ENCODE assay signal across 13 cellular contexts in genomic region chr10:21579291-21579690, GRCh38.
"Had no signal": no experiment of that assay in that cellular context is flagged by ENCODE, and none has a peak within 500 bp of the region (broad histone marks: within the 10 kb centered on the region; RNA-seq: fewer than 3 reads in every experiment).

No MANE protein-coding gene starts in this region.

- DNase-seq: activated naive CD4-positive, alpha-beta T cell treated with anti-CD3 and anti-CD28 coated beads, Interleukin-2, amount 10 ng/mL, durations not matched to agents 7 days and 5 days; activated T-cell treated with anti-CD3 and anti-CD28 coated beads, Interleukin-2, amount 50 U/mL, for 24 hours; adrenal gland; left colon; lower lobe of right lung; midbrain; retina; stimulated activated CD4-positive, alpha-beta T cell treated with anti-CD3 and anti-CD28 coated beads, Interleukin-2, amount 100 ng/mL, for 48 hours; stimulated activated naive CD4-positive, alpha-beta T cell treated with Interleukin-2 at 50 U/mL for 16 hours; upper lobe of left lung had no signal

- H3K27me3 Mint-ChIP-seq: activated naive CD4-positive, alpha-beta T cell treated with anti-CD3 and anti-CD28 coated beads, Interleukin-2, amount 10 ng/mL, durations not matched to agents 7 days and 5 days; activated T-cell treated with anti-CD3 and anti-CD28 coated beads, Interleukin-2, amount 50 U/mL, for 24 hours had no signal

- H3K4me3 ChIP-seq: adrenal gland, gastroesophageal sphincter, lower lobe of right lung, upper lobe of left lung had no signal

- H3K4me3 Mint-ChIP-seq: activated naive CD4-positive, alpha-beta T cell treated with anti-CD3 and anti-CD28 coated beads, Interleukin-2, amount 10 ng/mL, durations not matched to agents 7 days and 5 days; activated T-cell treated with anti-CD3 and anti-CD28 coated beads, Interleukin-2, amount 50 U/mL, for 24 hours had no signal

- H3K27me3 ChIP-seq: adrenal gland, gastroesophageal sphincter, upper lobe of left lung had no signal

- H3K27ac ChIP-seq: adrenal gland, gastroesophageal sphincter, lower lobe of right lung, upper lobe of left lung had no signal

- FAIRE-seq: endometrium, islet of Langerhans had no signal

- H3K9me3 ChIP-seq: adrenal gland, gastroesophageal sphincter, lower lobe of right lung, upper lobe of left lung had no signal

- H3K27ac Mint-ChIP-seq: activated naive CD4-positive, alpha-beta T cell treated with anti-CD3 and anti-CD28 coated beads, Interleukin-2, amount 10 ng/mL, durations not matched to agents 7 days and 5 days; activated T-cell treated with anti-CD3 and anti-CD28 coated beads, Interleukin-2, amount 50 U/mL, for 24 hours had no signal

- H3K36me3 ChIP-seq: adrenal gland, gastroesophageal sphincter, lower lobe of right lung, upper lobe of left lung had no signal

- H3K4me1 ChIP-seq: lower lobe of right lung had no signal

- ATAC-seq: gastroesophageal sphincter, left colon, lower lobe of right lung had no signal
